In the genomic region with DNA sequence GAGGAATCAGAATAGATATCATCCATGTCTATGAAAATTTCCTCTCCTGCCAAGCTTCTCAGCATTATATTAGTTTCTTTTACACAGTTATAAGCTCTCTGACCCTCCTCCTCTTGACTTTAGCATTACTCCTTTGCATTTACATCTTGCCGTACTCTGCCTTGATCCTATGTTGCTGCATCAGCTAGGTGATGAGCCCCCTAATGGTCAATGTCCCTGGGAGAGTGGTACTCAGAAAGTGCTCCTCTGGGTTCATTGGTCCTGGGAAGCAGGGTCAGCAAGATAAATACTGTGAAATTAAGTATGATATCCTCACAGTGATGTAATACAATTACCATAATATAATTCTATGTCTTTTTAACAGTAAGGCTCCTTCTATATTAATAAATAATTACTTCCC, we compare ENCODE assay signal across 15 cellular contexts.
DNase-seq lines count a peak whose midpoint lies in the region; ATAC-seq and TF ChIP-seq lines count a peak whose summit lies in the region.
"Had no signal": no experiment of that assay in that cellular context is flagged by ENCODE, and none has a peak within 500 bp of the region (broad histone marks: within the 10 kb centered on the region; RNA-seq: fewer than 3 reads in every experiment).

No MANE protein-coding gene starts in this region.

- DNase-seq in H7, result peak; percentile 26
- DNase-seq in chondrocyte (ENCODE audit: low spot score), result no peak
- no peak for DNase-seq in retinal pigment epithelial cell (ENCODE audit: low read depth)
- no peak for DNase-seq in NCI-H526 (lab: John Stamatoyannopoulos, UW)
- no peak for DNase-seq in RPMI8226
- DNase-seq: ACHN; Karpas-422; MM.1S; NCI-H1092 treated with DMSO at 0.1 percent for 48 hours; NCI-H2081; NCI-H748 treated with DMSO at 0.1 percent for 48 hours; NK-92 treated with Interleukin-12 subunit alpha and Interleukin-12 subunit beta, amount 100 ng/mL, for 24 hours; OCI-M1 had no signal

- peaks cover 7% of the 10 kb centered on the region for H3K4me1 Mint-ChIP-seq in chondrocyte (ENCODE audit: low read depth)

- no peak overlapping the region for H3K4me3 Mint-ChIP-seq in chondrocyte (ENCODE audit: unreplicated experiment)

- H3K9me2 ChIP-seq in Loucy (replicated peaks; ENCODE audit: low read depth, low read length), result no peaks in the 10 kb centered on the region

- no peaks in the 10 kb centered on the region for H3K9me3 ChIP-seq in Loucy (ENCODE audit: insufficient read depth, low read depth, low read length)

- peaks cover 4% of the 10 kb centered on the region for H3K4me1 ChIP-seq in Loucy (ENCODE audit: insufficient read depth, low read length, poor library complexity, severe bottlenecking)

- H3K36me3 ChIP-seq in H7 (replicated peaks; ENCODE audit: control insufficient read depth, insufficient read depth, low read length) (no peaks in the 10 kb centered on the region), Loucy (ENCODE audit: insufficient read depth, low read length) (no peaks in the 10 kb centered on the region)

- H3K27me3 Mint-ChIP-seq in chondrocyte (ENCODE audit: low read depth), result no peaks in the 10 kb centered on the region

- TF ChIP-seq CTCF in Loucy (conservative IDR thresholded peaks at IDR 0.05; ENCODE audit: low read length), result peak; percentile 14; the same call in 1 of the 2 replicates
- TF ChIP-seq CTCF in chondrocyte (IDR thresholded peaks at IDR 0.05), result no peak
- TF ChIP-seq CTCF in retinal pigment epithelial cell (conservative IDR thresholded peaks at IDR 0.05; ENCODE audit: low read depth, low read length), result peak; percentile 7

- H3K9ac ChIP-seq in Loucy (ENCODE audit: low read depth, low read length, poor library complexity, severe bottlenecking), result no peak overlapping the region

- H3K4me3 ChIP-seq in H7 (ENCODE audit: insufficient read depth, low read depth, low read length) (no peak overlapping the region), Loucy (ENCODE audit: low read length, poor library complexity, severe bottlenecking) (no peak overlapping the region), retinal pigment epithelial cell (ENCODE audit: low read length) (no peak overlapping the region)

- H3K79me2 ChIP-seq in Loucy (ENCODE audit: insufficient read depth, low read length), result no peaks in the 10 kb centered on the region

- H2AFZ ChIP-seq in Loucy (ENCODE audit: low read length), result no peak overlapping the region

- no peaks in the 10 kb centered on the region for H4K20me1 ChIP-seq in Loucy (ENCODE audit: insufficient read depth, low read length, poor library complexity, severe bottlenecking)

- no peaks in the 10 kb centered on the region for H3K9me3 Mint-ChIP-seq in chondrocyte (ENCODE audit: low read depth)

- peak overlapping the region; percentile 77 for H3K27ac Mint-ChIP-seq in chondrocyte (ENCODE audit: unreplicated experiment)

- no peak for ATAC-seq in HG03280 (IDR thresholded peaks at IDR 0.05; ENCODE audit: unreplicated experiment)

- no peak overlapping the region for H3K4me2 ChIP-seq in Loucy (ENCODE audit: low read depth, low read length, poor library complexity, severe bottlenecking)

- no peaks in the 10 kb centered on the region for H3F3A ChIP-seq in Loucy (ENCODE audit: low read depth)

- no peaks in the 10 kb centered on the region for H3K36me3 Mint-ChIP-seq in chondrocyte (ENCODE audit: low read depth)

- H3K27me3 ChIP-seq in H7 (ENCODE audit: control insufficient read depth, insufficient read depth, low read length) (no peaks in the 10 kb centered on the region), Loucy (ENCODE audit: insufficient read depth, low read length, poor library complexity, severe bottlenecking) (no peaks in the 10 kb centered on the region)
